In genomic region chr19:18895828-18896341, GRCh38 we compare ENCODE assay signal across 1 cellular context.
TF ChIP-seq lines count a peak whose summit lies in the region.

Gene CERS1, minus strand, starts transcription at chr19:18896158. Its CDS starts 86 bp downstream, at chr19:18896072.

TF ChIP-seq in HEK293, 187 proteins besides CTCF, POLR2A, EP300 and RAD21 (continued from another document):
- no peak for TF ChIP-seq PBX3 (CRISPR knock-in tag; IDR thresholded peaks at IDR 0.05)
- no peak for TF ChIP-seq ZNF24 (tag by site-specific recombination; IDR thresholded peaks at IDR 0.05)
- no peak for TF ChIP-seq ZNF18 (tag by site-specific recombination; IDR thresholded peaks at IDR 0.05)
- no peak for TF ChIP-seq ZNF211 (tag by site-specific recombination; IDR thresholded peaks at IDR 0.05; ENCODE audit: low read depth)
